In genomic region chrX:154793084-154793483, GRCh38 we compare ENCODE assay signal across 2 cellular contexts.
TF ChIP-seq lines count a peak whose summit lies in the region.

No MANE protein-coding gene starts in this region.

TF ChIP-seq in A549, 52 proteins besides CTCF, POLR2A, EP300 and RAD21 (continued from another document and continues in another):
- TF ChIP-seq PBX3 (IDR thresholded peaks at IDR 0.05) (no peak), CEBPB (IDR thresholded peaks at IDR 0.05) (peak; percentile 42 to 47; a peak in 2 of 4 replicates), SMC3 (IDR thresholded peaks at IDR 0.05) (no peak), JUNB (IDR thresholded peaks at IDR 0.05) (peak; percentile 74; the same call in 1 of the 2 replicates), MYC (IDR thresholded peaks at IDR 0.05; ENCODE audit: borderline replicate concordance, low read length) (no peak), ESRRA (IDR thresholded peaks at IDR 0.05; ENCODE audit: borderline replicate concordance, low read length) (no peak), CBX8 (IDR thresholded peaks at IDR 0.05) (no peak), SREBF2 (IDR thresholded peaks at IDR 0.05) (no peak), HOXB5 (CRISPR knock-in tag; IDR thresholded peaks at IDR 0.05) (no peak), KDM1A (IDR thresholded peaks at IDR 0.05; ENCODE audit: low read depth) (no peak), MAFK (IDR thresholded peaks at IDR 0.05; ENCODE audit: partially characterized antibody) (no peak), HMGXB4 (CRISPR knock-in tag; IDR thresholded peaks at IDR 0.05; ENCODE audit: borderline replicate concordance) (no peak), TP53 (CRISPR knock-in tag; IDR thresholded peaks at IDR 0.05) (no peak), BHLHE40 (IDR thresholded peaks at IDR 0.05; ENCODE audit: low read depth, low read length) (no peak), PHF8 (IDR thresholded peaks at IDR 0.05; ENCODE audit: borderline replicate concordance, low read depth) (no peak), MAZ (IDR thresholded peaks at IDR 0.05; ENCODE audit: borderline replicate concordance, low read depth, low read length) (no peak), FOSL2 (IDR thresholded peaks at IDR 0.05) (no peak; the same call in 1 of the 2 replicates), FOSL2 (CRISPR knock-in tag; IDR thresholded peaks at IDR 0.05) (peak; percentile 48; the same call in 1 of the 2 replicates), RARB (CRISPR knock-in tag; IDR thresholded peaks at IDR 0.05) (no peak), NPAS2 (CRISPR knock-in tag; IDR thresholded peaks at IDR 0.05; ENCODE audit: borderline replicate concordance) (no peak), POLR2AphosphoS2 (conservative IDR thresholded peaks at IDR 0.05; ENCODE audit: low read length) (no peak), JUN (IDR thresholded peaks at IDR 0.05) (peak in 1 of 2 experiments; percentile 53; a peak in 1 of 5 replicates), ZC3H11A (IDR thresholded peaks at IDR 0.05) (no peak)
- TF ChIP-seq, protein P1, sequence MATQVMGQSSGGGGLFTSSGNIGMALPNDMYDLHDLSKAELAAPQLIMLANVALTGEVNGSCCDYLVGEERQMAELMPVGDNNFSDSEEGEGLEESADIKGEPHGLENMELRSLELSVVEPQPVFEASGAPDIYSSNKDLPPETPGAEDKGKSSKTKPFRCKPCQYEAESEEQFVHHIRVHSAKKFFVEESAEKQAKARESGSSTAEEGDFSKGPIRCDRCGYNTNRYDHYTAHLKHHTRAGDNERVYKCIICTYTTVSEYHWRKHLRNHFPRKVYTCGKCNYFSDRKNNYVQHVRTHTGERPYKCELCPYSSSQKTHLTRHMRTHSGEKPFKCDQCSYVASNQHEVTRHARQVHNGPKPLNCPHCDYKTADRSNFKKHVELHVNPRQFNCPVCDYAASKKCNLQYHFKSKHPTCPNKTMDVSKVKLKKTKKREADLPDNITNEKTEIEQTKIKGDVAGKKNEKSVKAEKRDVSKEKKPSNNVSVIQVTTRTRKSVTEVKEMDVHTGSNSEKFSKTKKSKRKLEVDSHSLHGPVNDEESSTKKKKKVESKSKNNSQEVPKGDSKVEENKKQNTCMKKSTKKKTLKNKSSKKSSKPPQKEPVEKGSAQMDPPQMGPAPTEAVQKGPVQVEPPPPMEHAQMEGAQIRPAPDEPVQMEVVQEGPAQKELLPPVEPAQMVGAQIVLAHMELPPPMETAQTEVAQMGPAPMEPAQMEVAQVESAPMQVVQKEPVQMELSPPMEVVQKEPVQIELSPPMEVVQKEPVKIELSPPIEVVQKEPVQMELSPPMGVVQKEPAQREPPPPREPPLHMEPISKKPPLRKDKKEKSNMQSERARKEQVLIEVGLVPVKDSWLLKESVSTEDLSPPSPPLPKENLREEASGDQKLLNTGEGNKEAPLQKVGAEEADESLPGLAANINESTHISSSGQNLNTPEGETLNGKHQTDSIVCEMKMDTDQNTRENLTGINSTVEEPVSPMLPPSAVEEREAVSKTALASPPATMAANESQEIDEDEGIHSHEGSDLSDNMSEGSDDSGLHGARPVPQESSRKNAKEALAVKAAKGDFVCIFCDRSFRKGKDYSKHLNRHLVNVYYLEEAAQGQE (IDR thresholded peaks at IDR 0.05): no peak
- TF ChIP-seq, protein P2, sequence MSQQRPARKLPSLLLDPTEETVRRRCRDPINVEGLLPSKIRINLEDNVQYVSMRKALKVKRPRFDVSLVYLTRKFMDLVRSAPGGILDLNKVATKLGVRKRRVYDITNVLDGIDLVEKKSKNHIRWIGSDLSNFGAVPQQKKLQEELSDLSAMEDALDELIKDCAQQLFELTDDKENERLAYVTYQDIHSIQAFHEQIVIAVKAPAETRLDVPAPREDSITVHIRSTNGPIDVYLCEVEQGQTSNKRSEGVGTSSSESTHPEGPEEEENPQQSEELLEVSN (IDR thresholded peaks at IDR 0.05; ENCODE audit: borderline replicate concordance, low read depth): no peak
- TF ChIP-seq, protein P3, sequence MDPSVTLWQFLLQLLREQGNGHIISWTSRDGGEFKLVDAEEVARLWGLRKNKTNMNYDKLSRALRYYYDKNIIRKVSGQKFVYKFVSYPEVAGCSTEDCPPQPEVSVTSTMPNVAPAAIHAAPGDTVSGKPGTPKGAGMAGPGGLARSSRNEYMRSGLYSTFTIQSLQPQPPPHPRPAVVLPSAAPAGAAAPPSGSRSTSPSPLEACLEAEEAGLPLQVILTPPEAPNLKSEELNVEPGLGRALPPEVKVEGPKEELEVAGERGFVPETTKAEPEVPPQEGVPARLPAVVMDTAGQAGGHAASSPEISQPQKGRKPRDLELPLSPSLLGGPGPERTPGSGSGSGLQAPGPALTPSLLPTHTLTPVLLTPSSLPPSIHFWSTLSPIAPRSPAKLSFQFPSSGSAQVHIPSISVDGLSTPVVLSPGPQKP (IDR thresholded peaks at IDR 0.05; ENCODE audit: low read depth, low read length): no peak

TF ChIP-seq in SK-N-SH, 30 proteins besides CTCF, POLR2A, EP300 and RAD21 (continued from another document):
- no peak for TF ChIP-seq TCF12 (IDR thresholded peaks at IDR 0.05)
- no peak for TF ChIP-seq RFX5 (IDR thresholded peaks at IDR 0.05; ENCODE audit: low read length)
- TF ChIP-seq FOXM1 (IDR thresholded peaks at IDR 0.05; ENCODE audit: low read depth): no peak
- TF ChIP-seq MEF2A (IDR thresholded peaks at IDR 0.05; ENCODE audit: borderline replicate concordance, low read depth): no peak
- no peak for TF ChIP-seq TAF1 (IDR thresholded peaks at IDR 0.05; ENCODE audit: borderline replicate concordance, low read depth, low read length)
- TF ChIP-seq EZH2phosphoT487 (IDR thresholded peaks at IDR 0.05; ENCODE audit: borderline replicate concordance, low read depth): no peak
- no peak for TF ChIP-seq YY1 (IDR thresholded peaks at IDR 0.05; ENCODE audit: low read depth)
- TF ChIP-seq CHD2 (IDR thresholded peaks at IDR 0.05; ENCODE audit: low read length, partially characterized antibody): no peak
- no peak for TF ChIP-seq SIN3A (IDR thresholded peaks at IDR 0.05; ENCODE audit: borderline replicate concordance, low read depth, low read length)
- TF ChIP-seq IRF3 (IDR thresholded peaks at IDR 0.05; ENCODE audit: low read depth, low read length): no peak
- TF ChIP-seq SMC3 (IDR thresholded peaks at IDR 0.05; ENCODE audit: low read depth, low read length): no peak
- no peak for TF ChIP-seq NFIC (IDR thresholded peaks at IDR 0.05; ENCODE audit: borderline replicate concordance)
- TF ChIP-seq MAX (IDR thresholded peaks at IDR 0.05; ENCODE audit: low read depth): no peak
- no peak for TF ChIP-seq RXRA (IDR thresholded peaks at IDR 0.05; ENCODE audit: borderline replicate concordance, low read depth)
- TF ChIP-seq GABPA (IDR thresholded peaks at IDR 0.05; ENCODE audit: low read depth): no peak
- TF ChIP-seq USF2 (IDR thresholded peaks at IDR 0.05; ENCODE audit: borderline replicate concordance, low read depth, low read length): no peak
